ENCODE assay signal across 1 cellular context in the genomic region with DNA sequence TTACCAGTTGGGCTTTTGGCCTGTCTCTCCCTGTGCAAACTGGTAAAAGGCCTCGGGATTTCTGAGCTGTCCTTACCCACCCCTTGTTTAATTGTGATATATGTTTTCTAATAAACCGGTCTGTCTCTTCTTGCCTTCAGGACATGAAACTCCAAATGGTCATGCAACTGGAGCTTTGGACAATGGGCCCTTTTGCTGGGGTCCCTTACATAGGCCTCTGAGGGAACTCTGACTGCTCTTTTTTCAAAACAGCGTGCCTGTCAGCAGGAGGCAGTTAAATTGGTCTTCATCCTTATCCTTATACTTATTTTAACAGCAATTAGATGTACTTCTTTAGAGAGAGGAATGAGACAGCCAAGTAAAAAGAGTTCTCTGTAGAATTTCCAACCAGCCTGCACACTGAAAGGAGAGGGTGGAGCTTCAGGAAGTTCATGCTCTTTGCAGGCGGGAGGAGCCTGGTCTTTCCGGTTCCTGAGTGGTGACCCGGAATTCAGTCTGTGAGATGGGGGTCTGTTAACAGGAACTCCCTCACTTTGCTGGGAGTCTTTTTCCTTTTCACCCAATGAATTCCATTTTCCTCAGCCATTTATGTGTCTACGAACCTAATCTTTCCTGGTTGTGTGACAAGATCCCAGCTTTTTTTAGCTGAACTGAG.
TF ChIP-seq lines count a peak whose summit lies in the region.

No MANE protein-coding gene starts in this region.

TF ChIP-seq in GM23338, 12 proteins besides CTCF, POLR2A, EP300 and RAD21 (continued from another document):
- TF ChIP-seq, protein P1, sequence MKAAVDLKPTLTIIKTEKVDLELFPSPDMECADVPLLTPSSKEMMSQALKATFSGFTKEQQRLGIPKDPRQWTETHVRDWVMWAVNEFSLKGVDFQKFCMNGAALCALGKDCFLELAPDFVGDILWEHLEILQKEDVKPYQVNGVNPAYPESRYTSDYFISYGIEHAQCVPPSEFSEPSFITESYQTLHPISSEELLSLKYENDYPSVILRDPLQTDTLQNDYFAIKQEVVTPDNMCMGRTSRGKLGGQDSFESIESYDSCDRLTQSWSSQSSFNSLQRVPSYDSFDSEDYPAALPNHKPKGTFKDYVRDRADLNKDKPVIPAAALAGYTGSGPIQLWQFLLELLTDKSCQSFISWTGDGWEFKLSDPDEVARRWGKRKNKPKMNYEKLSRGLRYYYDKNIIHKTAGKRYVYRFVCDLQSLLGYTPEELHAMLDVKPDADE (IDR thresholded peaks at IDR 0.05) = no peak
- TF ChIP-seq POLR2AphosphoS5 (IDR thresholded peaks at IDR 0.05; ENCODE audit: low read depth) = no peak
TF ChIP-seq in GM23338: peak in this region for 0.
